8 cellular contexts compared by ENCODE assay signal in the genomic region with DNA sequence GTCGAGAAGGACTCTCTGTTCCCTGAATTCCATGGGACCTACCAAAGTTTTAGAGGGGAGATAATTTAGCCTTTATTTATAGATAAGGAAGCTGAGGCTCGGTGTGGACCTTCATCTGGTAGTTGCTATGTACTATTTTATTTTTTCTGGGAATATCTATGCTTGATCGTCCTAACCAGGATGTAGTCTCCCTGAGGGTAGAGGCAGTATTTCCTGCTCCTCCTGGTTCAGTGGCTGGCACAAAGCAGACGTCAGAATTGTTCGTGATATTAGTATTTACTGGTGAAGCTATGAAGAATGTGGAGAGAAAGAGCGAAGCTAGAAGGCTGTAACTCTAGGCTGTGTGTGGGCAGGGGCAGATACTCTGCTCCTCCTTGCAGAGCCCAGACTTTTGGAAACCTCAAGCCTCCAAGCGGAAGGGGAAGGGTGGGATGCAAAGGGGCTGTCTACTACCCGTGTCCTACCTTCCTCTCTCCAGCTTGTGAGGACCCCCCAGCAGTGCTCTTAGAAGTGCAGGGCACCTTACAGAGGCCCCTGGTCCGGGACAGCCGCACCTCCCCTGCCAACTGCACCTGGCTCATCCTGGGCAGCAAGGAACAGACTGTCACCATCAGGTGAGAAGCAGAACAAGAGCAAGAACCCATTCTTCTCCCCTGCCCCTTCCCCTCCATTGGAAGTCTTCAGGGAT. TPM values are rescaled to one million over a fixed set of nuclear protein-coding genes. Genes with fewer than 3 reads are reported as not detected.
DNase-seq lines count a peak whose midpoint lies in the region; ATAC-seq and TF ChIP-seq lines count a peak whose summit lies in the region.

No MANE protein-coding gene starts in this region.

- H3K9me3 ChIP-seq in iPS-20b (ENCODE audit: insufficient read depth, low read depth, low read length) = no peaks in the 10 kb centered on the region

- peaks cover 8% of the 10 kb centered on the region; the same call in 1 of the 2 replicates for H3K36me3 ChIP-seq in iPS-20b (ENCODE audit: insufficient read depth, low read depth, low read length)

- peak overlapping the region; percentile 99 for H3K4me3 Mint-ChIP-seq in activated T-helper 17 cell treated with anti-CD3 and anti-CD28 coated beads, Interleukin-2, amount 50 U/mL, for 72 hours
- peak overlapping the region; percentile 79 for H3K4me3 Mint-ChIP-seq in stimulated activated memory B cell treated with anti-CD40 and anti-IgM and Interleukin-4, amounts not matched to agents 10 μg/mL and 1 μg/mL and 100 μg/mL, for 72 hours

- no peaks in the 10 kb centered on the region for H3K9me3 Mint-ChIP-seq in activated T-helper 17 cell treated with anti-CD3 and anti-CD28 coated beads, Interleukin-2, amount 50 U/mL, for 72 hours
- no peaks in the 10 kb centered on the region for H3K9me3 Mint-ChIP-seq in stimulated activated memory B cell treated with anti-CD40 and anti-IgM and Interleukin-4, amounts not matched to agents 10 μg/mL and 1 μg/mL and 100 μg/mL, for 72 hours

- TF ChIP-seq CTCF in HFF-Myc (IDR thresholded peaks at IDR 0.05; ENCODE audit: low read depth, low read length, missing control alignments) (no peak), GM10248 (IDR thresholded peaks at IDR 0.05; ENCODE audit: control extremely low read depth, extremely low read depth, low read depth, missing control alignments) (no peak)

- peaks cover 57% of the 10 kb centered on the region for H3K36me3 Mint-ChIP-seq in activated T-helper 17 cell treated with anti-CD3 and anti-CD28 coated beads, Interleukin-2, amount 50 U/mL, for 72 hours (ENCODE audit: low read depth)
- peaks cover 38% of the 10 kb centered on the region for H3K36me3 Mint-ChIP-seq in stimulated activated memory B cell treated with anti-CD40 and anti-IgM and Interleukin-4, amounts not matched to agents 10 μg/mL and 1 μg/mL and 100 μg/mL, for 72 hours

- peak overlapping the region; percentile 23; the same call in 1 of the 2 replicates for H3K9ac ChIP-seq in iPS-20b (ENCODE audit: low read depth, low read length)

- H3K4me1 ChIP-seq in iPS-20b (ENCODE audit: insufficient read depth, low read length) = peaks cover 6% of the 10 kb centered on the region

- no peak for DNase-seq in HFF-Myc (ENCODE audit: extremely low read depth, low read depth)
- no peak for DNase-seq in GM10248 (ENCODE audit: extremely low spot score)

- POLR2A ChIA-PET in GM10248 (lab: Yijun Ruan, JAX) = no interaction called here

- ATAC-seq in activated T-helper 17 cell treated with anti-CD3 and anti-CD28 coated beads, Interleukin-2, amount 50 U/mL, for 72 hours (replicated peaks) = no peak
- ATAC-seq in stimulated activated memory B cell treated with anti-CD40 and anti-IgM and Interleukin-4, amounts not matched to agents 10 μg/mL and 1 μg/mL and 100 μg/mL, for 72 hours = no peak
- ATAC-seq in GM18519 (IDR thresholded peaks at IDR 0.05; ENCODE audit: low FRiP score, unreplicated experiment) (no peak), HG03095 (IDR thresholded peaks at IDR 0.05; ENCODE audit: unreplicated experiment) (no peak), GM21367 (IDR thresholded peaks at IDR 0.05; ENCODE audit: unreplicated experiment) (no peak)

- CTCF ChIA-PET in GM10248 (lab: Yijun Ruan, JAX) = interaction anchor here (0.7 to 7.9 kb wide), 41 partner anchors 9 to 554 kb away, joined by 3 to 196 read pairs (median 5); a partner anchor contains a TSS

- H3K4me3 ChIP-seq in HFF-Myc (replicated peaks; ENCODE audit: low read depth, low read length) = peak overlapping the region; percentile 71
- peak overlapping the region; percentile 82 for H3K4me3 ChIP-seq in iPS-20b (ENCODE audit: low read length)

- H3K27me3 ChIP-seq in iPS-20b (ENCODE audit: insufficient read depth, low read length) = no peaks in the 10 kb centered on the region

- peaks cover 16% of the 10 kb centered on the region for H3K4me1 Mint-ChIP-seq in activated T-helper 17 cell treated with anti-CD3 and anti-CD28 coated beads, Interleukin-2, amount 50 U/mL, for 72 hours
- H3K4me1 Mint-ChIP-seq in stimulated activated memory B cell treated with anti-CD40 and anti-IgM and Interleukin-4, amounts not matched to agents 10 μg/mL and 1 μg/mL and 100 μg/mL, for 72 hours = peaks cover 44% of the 10 kb centered on the region

- peak overlapping the region; percentile 99 for H3K27ac Mint-ChIP-seq in activated T-helper 17 cell treated with anti-CD3 and anti-CD28 coated beads, Interleukin-2, amount 50 U/mL, for 72 hours
- H3K27ac Mint-ChIP-seq in stimulated activated memory B cell treated with anti-CD40 and anti-IgM and Interleukin-4, amounts not matched to agents 10 μg/mL and 1 μg/mL and 100 μg/mL, for 72 hours = peak overlapping the region; percentile 95

- no peak overlapping the region for H3K27ac ChIP-seq in iPS-20b (ENCODE audit: low read length)

- no peaks in the 10 kb centered on the region for H3K27me3 Mint-ChIP-seq in activated T-helper 17 cell treated with anti-CD3 and anti-CD28 coated beads, Interleukin-2, amount 50 U/mL, for 72 hours
- H3K27me3 Mint-ChIP-seq in stimulated activated memory B cell treated with anti-CD40 and anti-IgM and Interleukin-4, amounts not matched to agents 10 μg/mL and 1 μg/mL and 100 μg/mL, for 72 hours = no peaks in the 10 kb centered on the region

RNA-seq across cellular contexts. Expression of a gene that starts 1.4 kb away (rescaled TPM):
- total RNA-seq in activated T-helper 17 cell treated with anti-CD3 and anti-CD28 coated beads, Interleukin-2, amount 50 U/mL, for 72 hours = 10 to 100 TPM; 61.3 to 78.1 TPM

RNA-seq across cellular contexts. Expression of a gene that starts 10.0 kb away (rescaled TPM):
- 1 to 10 TPM in 1 of 2 donors, under 1 TPM in 1; 0.56 to 1.3 TPM for total RNA-seq in activated T-helper 17 cell treated with anti-CD3 and anti-CD28 coated beads, Interleukin-2, amount 50 U/mL, for 72 hours

RNA-seq across cellular contexts. Expression of a gene that starts 36.6 kb away (rescaled TPM):
- 1 to 10 TPM; 1.5 to 2.1 TPM for total RNA-seq in activated T-helper 17 cell treated with anti-CD3 and anti-CD28 coated beads, Interleukin-2, amount 50 U/mL, for 72 hours

RNA-seq across cellular contexts. Expression of a gene that starts 43.3 kb away (rescaled TPM):
- 100 to 1,000 TPM in 1 of 2 donors, 10 to 100 TPM in 1; 90.4 to 142 TPM for total RNA-seq in activated T-helper 17 cell treated with anti-CD3 and anti-CD28 coated beads, Interleukin-2, amount 50 U/mL, for 72 hours

RNA-seq across cellular contexts. Expression of a gene that starts 46.0 kb away (rescaled TPM):
- 10 to 100 TPM; 69.5 to 70.5 TPM for total RNA-seq in activated T-helper 17 cell treated with anti-CD3 and anti-CD28 coated beads, Interleukin-2, amount 50 U/mL, for 72 hours
